Comparison of ENCODE assay signal across 8 cellular contexts in genomic region chr7:92831716-92832622, GRCh38. TPM values are rescaled to one million over a fixed set of nuclear protein-coding genes. Genes with fewer than 3 reads are reported as not detected.
A peak's percentile ranks its signal among the peaks of the same experiment; 100 is the strongest.
DNase-seq lines count a peak whose midpoint lies in the region; ATAC-seq and TF ChIP-seq lines count a peak whose summit lies in the region.

No MANE protein-coding gene starts in this region.

- H3K9me3 Mint-ChIP-seq in CD8-positive, alpha-beta memory T cell = peaks cover 0 to 2% (median 0%) of the 10 kb centered on the region in 5 donors

- peak overlapping the region; percentile 85 for H2BK120ac ChIP-seq in IMR-90 (ENCODE audit: low read depth, low read length)

- H3K27ac Mint-ChIP-seq in CD8-positive, alpha-beta memory T cell = peak overlapping the region; percentile 65 to 96 (median 94)

- TF ChIP-seq CTCF in IMR-90 (conservative IDR thresholded peaks at IDR 0.05; ENCODE audit: low read depth, low read length) (no peak), kidney epithelial cell (IDR thresholded peaks at IDR 0.05; ENCODE audit: insufficient read depth, low read length, poor library complexity, severe bottlenecking) (no peak), testis (IDR thresholded peaks at IDR 0.05) (no peak)

- WGBS in IMR-90 (ENCODE audit: extremely low coverage in 2 of 2, insufficient read length in 1 of 2), 2 experiments = no CpG with 5 or more reads among the region's 8 CpGs
- WGBS in testis, 2 donors = 39 to 55% methylated on average over 8 of the region's 8 CpGs

- intact Hi-C loops in IMR-90 (cut with micrococcal nuclease) = loop anchor here (1.0 to 5.0 kb wide), 6 partner anchors 65 to 395 kb away; partner anchors contain the start of genes HEPACAM2, PEX1 and RBM48
- intact Hi-C loops in testis (cut with DNase I; ENCODE audit: low total_unique reads) = no loop called here

- peaks cover 8% of the 10 kb centered on the region for H3K9me1 ChIP-seq in IMR-90 (ENCODE audit: insufficient read depth, low read length)

- POLR2A ChIA-PET in CD8-positive, alpha-beta memory T cell (lab: Charles Lee) = interaction anchor here (0.9 to 1.6 kb wide), 5 partner anchors 18 to 384 kb away, joined by 3 to 6 read pairs (median 3); no protein-coding TSS in a partner anchor
- POLR2A ChIA-PET in IMR-90 (lab: Charles Lee; ENCODE audit: unreplicated experiment) = interaction anchor here (0.7 to 1.8 kb wide), 2 partner anchors 134 to 154 kb away, joined by 5 to 7 read pairs; no protein-coding TSS in a partner anchor

- peaks cover 0 to 32% of the 10 kb centered on the region in 2 experiments; a peak in 2 of 4 replicates for H3K79me1 ChIP-seq in IMR-90 (ENCODE audit: low read depth in 1 of 2, low read length in 2 of 2)

- no peaks in the 10 kb centered on the region for H3K9me3 ChIP-seq in CD8-positive, alpha-beta memory T cell (ENCODE audit: low read length)
- H3K9me3 ChIP-seq in IMR-90 (ENCODE audit: control insufficient read depth, insufficient read depth, low read length) (no peaks in the 10 kb centered on the region), testis (no peaks in the 10 kb centered on the region)

- H3K14ac ChIP-seq in IMR-90 (replicated peaks; ENCODE audit: low read depth, low read length) = peak overlapping the region; percentile 99

- H4K5ac ChIP-seq in IMR-90 (ENCODE audit: low read depth, low read length) = peak overlapping the region; percentile 62

- H3K4me2 ChIP-seq in IMR-90 (ENCODE audit: low read depth, low read length) = peak overlapping the region; percentile 96

- peak; percentile 22 for TF ChIP-seq RAD21 in IMR-90 (IDR thresholded peaks at IDR 0.05; ENCODE audit: low read length)

- peak overlapping the region; percentile 87 for H2AK9ac ChIP-seq in IMR-90 (replicated peaks; ENCODE audit: low read depth, low read length, poor library complexity)

- CTCF ChIA-PET in CD8-positive, alpha-beta memory T cell (lab: Charles Lee) = interaction anchor here (0.6 to 4.0 kb wide), 48 partner anchors 10 to 400 kb away, joined by 3 to 46 read pairs (median 5); partner anchors contain the start of genes PEX1, RBM48, SAMD9 and VPS50
- CTCF ChIA-PET in IMR-90 (lab: Yijun Ruan, JAX) = interaction anchor here (0.6 to 1.3 kb wide), 8 partner anchors 11 to 212 kb away, joined by 3 to 4 read pairs (median 4); no protein-coding TSS in a partner anchor

- H3K4ac ChIP-seq in IMR-90 (ENCODE audit: low read depth, low read length) = peak overlapping the region; percentile 97

- peak overlapping the region; percentile 93 for H3K18ac ChIP-seq in IMR-90 (ENCODE audit: low read depth, low read length)

- peak overlapping the region; percentile 94 to 100 (median 97) for H3K4me3 Mint-ChIP-seq in CD8-positive, alpha-beta memory T cell

- H3K27ac ChIP-seq in CD8-positive, alpha-beta memory T cell (ENCODE audit: low read depth, low read length) = peak overlapping the region; percentile 73
- peak overlapping the region; percentile 98 for H3K27ac ChIP-seq in IMR-90 (ENCODE audit: insufficient read depth, low read length)
- H3K27ac ChIP-seq in angular gyrus (ENCODE audit: low read depth, low read length) = peak overlapping the region; percentile 82
- H3K27ac ChIP-seq in testis = peak overlapping the region in 1 of 2 donors; percentile 86

- dilution Hi-C loops in IMR-90 (cut with HindIII; ENCODE audit: low sequenced_read_pairs, unreplicated experiment) = no loop called here

- peak overlapping the region; percentile 98 for H3K9ac ChIP-seq in IMR-90 (ENCODE audit: low read depth, low read length)

- H3K4me1 Mint-ChIP-seq in CD8-positive, alpha-beta memory T cell = peaks cover 48 to 64% (median 61%) of the 10 kb centered on the region in 3 donors

- ATAC-seq in IMR-90 (ENCODE audit: low read depth) (peak; percentile 34), HG03520 (IDR thresholded peaks at IDR 0.05; ENCODE audit: unreplicated experiment) (no peak)

- peak overlapping the region; percentile 77 for H2BK15ac ChIP-seq in IMR-90 (ENCODE audit: low read depth, low read length)

- no peaks in the 10 kb centered on the region for H3K27me3 Mint-ChIP-seq in CD8-positive, alpha-beta memory T cell

- H3K23ac ChIP-seq in IMR-90 (ENCODE audit: low read depth, low read length) = peak overlapping the region; percentile 90

- no peaks in the 10 kb centered on the region for H3K36me3 ChIP-seq in CD8-positive, alpha-beta memory T cell (ENCODE audit: insufficient read depth, low read length)
- H3K36me3 ChIP-seq in IMR-90 (ENCODE audit: control insufficient read depth, insufficient read depth, low read length) (peaks cover 9% of the 10 kb centered on the region), kidney epithelial cell (ENCODE audit: control insufficient read depth, insufficient read depth, low read length) (no peaks in the 10 kb centered on the region), testis (ENCODE audit: low read depth, missing control alignments) (no peaks in the 10 kb centered on the region)

- H3K4me1 ChIP-seq in CD8-positive, alpha-beta memory T cell (ENCODE audit: insufficient read depth, low read length) = peaks cover 40% of the 10 kb centered on the region
- peaks cover 10% of the 10 kb centered on the region for H3K4me1 ChIP-seq in IMR-90 (ENCODE audit: control insufficient read depth, insufficient read depth, low read length)
- H3K4me1 ChIP-seq in testis = peaks cover 7% of the 10 kb centered on the region

- H2BK5ac ChIP-seq in IMR-90 (ENCODE audit: low read depth, low read length, poor library complexity, severe bottlenecking) = peak overlapping the region; percentile 93

- no peaks in the 10 kb centered on the region for H3K27me3 ChIP-seq in CD8-positive, alpha-beta memory T cell (ENCODE audit: insufficient read depth, low read length, poor library complexity, severe bottlenecking)
- no peaks in the 10 kb centered on the region for H3K27me3 ChIP-seq in IMR-90 (ENCODE audit: control insufficient read depth, insufficient read depth, low read length)
- H3K27me3 ChIP-seq in kidney epithelial cell (ENCODE audit: control insufficient read depth, insufficient read depth, low read length) = no peaks in the 10 kb centered on the region
- H3K27me3 ChIP-seq in testis = no peaks in the 10 kb centered on the region

- peaks cover 0 to 31% (median 2%) of the 10 kb centered on the region in 3 donors for H3K36me3 Mint-ChIP-seq in CD8-positive, alpha-beta memory T cell

- DNase-seq in CD8-positive, alpha-beta memory T cell = no peak
- DNase-seq in IMR-90 = peak; percentile 96
- no peak for DNase-seq in kidney epithelial cell (ENCODE audit: low read depth)
- no peak for DNase-seq in testis
- DNase-seq in NCI-H2171 (lab: John Stamatoyannopoulos, UW) = no peak
- no peak for DNase-seq in GF-D8 (lab: John Stamatoyannopoulos, UW)

- TF ChIP-seq POLR2A in IMR-90 (IDR thresholded peaks at IDR 0.05; ENCODE audit: low read depth, low read length) = no peak; the same call in 1 of the 2 replicates
- no peak for TF ChIP-seq POLR2A in testis (IDR thresholded peaks at IDR 0.05)

- no peak overlapping the region for H2AFZ ChIP-seq in IMR-90 (replicated peaks; ENCODE audit: low read length, poor library complexity)

- H3K4me3 ChIP-seq in CD8-positive, alpha-beta memory T cell (ENCODE audit: low read length) = peak overlapping the region; percentile 81
- H3K4me3 ChIP-seq in IMR-90 (ENCODE audit: insufficient read depth, low read depth, low read length) (peak overlapping the region; percentile 98), kidney epithelial cell (ENCODE audit: low read depth, low read length) (peak overlapping the region; percentile 76), testis (peak overlapping the region; percentile 70 to 79)

- peak overlapping the region; percentile 88 for H2BK20ac ChIP-seq in IMR-90 (ENCODE audit: low read depth, low read length)

- H2AK5ac ChIP-seq in IMR-90 (ENCODE audit: low read depth, low read length) = peak overlapping the region; percentile 74

- H4K91ac ChIP-seq in IMR-90 (ENCODE audit: insufficient read depth, low read depth, low read length) = peak overlapping the region; percentile 97

- no TSS peak for BruUV-seq in IMR-90 (replicated peaks; lab: Mats Ljungman, UMichigan)

- in situ Hi-C loops in IMR-90 (cut with MboI; ENCODE audit: low sequenced_read_pairs) = loop anchor here (5.0 kb wide), 2 partner anchors 135 to 220 kb away; no protein-coding TSS in a partner anchor

- peaks cover 46% of the 10 kb centered on the region for H4K20me1 ChIP-seq in IMR-90 (ENCODE audit: insufficient read depth, low read length)

- peak overlapping the region; percentile 80 to 93 for H4K8ac ChIP-seq in IMR-90 (ENCODE audit: low read depth in 2 of 2, low read length in 2 of 2)

- peak overlapping the region; percentile 98 for H3K56ac ChIP-seq in IMR-90 (ENCODE audit: extremely low read depth, insufficient read depth, low read length)

TF ChIP-seq in IMR-90, 13 proteins besides CTCF, POLR2A, EP300 and RAD21:
- TF ChIP-seq USF2 (IDR thresholded peaks at IDR 0.05; ENCODE audit: low read depth, low read length) = no peak
- peak; percentile 9; the same call in 1 of the 2 replicates for TF ChIP-seq FOS (IDR thresholded peaks at IDR 0.05; ENCODE audit: low read depth, low read length)
- peak; percentile 60 for TF ChIP-seq BHLHE40 (IDR thresholded peaks at IDR 0.05; ENCODE audit: low read depth, low read length)
- peak; percentile 75 for TF ChIP-seq MXI1 (IDR thresholded peaks at IDR 0.05; ENCODE audit: borderline replicate concordance, low read depth, low read length)
- no peak for TF ChIP-seq MAZ (IDR thresholded peaks at IDR 0.05; ENCODE audit: borderline replicate concordance, low read depth, low read length)
- peak; percentile 8; the same call in 1 of the 2 replicates for TF ChIP-seq NFE2L2 (IDR thresholded peaks at IDR 0.05; ENCODE audit: low read depth, low read length)
- TF ChIP-seq CEBPB (IDR thresholded peaks at IDR 0.05; ENCODE audit: low read depth, low read length) = peak; percentile 70
- TF ChIP-seq RFX5 (IDR thresholded peaks at IDR 0.05; ENCODE audit: low read depth, low read length) = no peak
TF ChIP-seq in IMR-90: peak in this region for 5.

RNA-seq across cellular contexts. Expression of gene CDK6, which starts 4.4 kb away (rescaled TPM):
- total RNA-seq in CD8-positive, alpha-beta memory T cell = 100 to 1,000 TPM; 231 to 235 TPM
- polyA plus RNA-seq in CD8-positive, alpha-beta memory T cell = 20.7 TPM
- 131 and 195 TPM in 2 replicates for total RNA-seq in IMR-90 (2012; rRNA removed)
- polyA plus RNA-seq in IMR-90 (2012; rRNA removed) = 21.5 and 22.2 TPM in 2 replicates
- 13.8 and 26.3 TPM in 2 replicates for polyA plus RNA-seq in IMR-90 (2012; cell fraction: cytosol; rRNA removed)
- polyA plus RNA-seq in IMR-90 (2012; cell fraction: nucleus; rRNA removed; ENCODE audit: low replicate concordance) = 36.7 and 50.1 TPM in 2 replicates
- 89.7 and 91.0 TPM in 2 replicates for total RNA-seq in kidney epithelial cell
- 10 to 100 TPM; 22.8 to 31.6 TPM for total RNA-seq in testis
- polyA plus RNA-seq in testis (ENCODE audit: insufficient read depth, low read depth, low replicate concordance) = 21.1 TPM
